In the genomic region with DNA sequence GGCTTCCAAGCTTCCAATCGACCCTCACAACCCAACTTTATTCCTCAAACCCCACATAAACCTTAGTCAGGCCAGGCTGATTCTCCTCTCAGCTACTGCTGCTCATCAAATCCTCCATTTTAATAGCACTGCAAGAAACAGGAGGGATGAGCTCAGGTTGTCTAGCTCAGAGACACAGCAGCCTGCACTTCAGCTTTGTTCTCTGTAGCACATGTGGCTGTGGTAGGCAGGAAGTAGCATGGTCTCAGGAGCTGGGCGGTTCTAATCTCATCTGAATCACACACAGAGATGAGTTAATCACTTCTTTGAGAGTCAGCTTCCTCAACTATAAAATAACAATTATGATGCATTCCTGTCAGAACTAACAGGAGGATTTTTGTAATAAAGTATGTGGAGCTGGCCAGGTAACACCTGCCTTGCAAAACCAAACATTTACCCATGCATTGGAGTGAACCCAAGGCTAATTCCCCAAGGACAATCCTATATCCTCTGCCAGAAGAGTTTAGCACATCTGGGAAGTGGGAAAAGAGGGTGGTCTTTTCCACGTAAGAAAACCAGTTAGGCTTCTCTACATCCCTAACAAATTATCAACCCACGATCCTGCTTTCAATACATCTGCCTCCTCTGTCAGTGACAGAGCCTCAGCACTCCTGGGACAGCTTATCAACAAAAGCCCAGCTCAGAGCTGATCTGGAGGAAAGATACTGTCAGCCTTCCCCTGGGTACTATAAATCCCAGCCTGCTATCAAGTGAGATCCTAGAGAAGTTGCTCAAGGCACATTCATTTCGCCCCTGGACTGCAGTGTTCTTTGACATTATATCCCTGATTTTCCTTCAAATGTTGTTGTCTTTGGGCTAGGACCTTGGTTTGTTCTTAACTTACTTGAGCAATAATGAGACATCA, we compare ENCODE assay signal across 1 cellular context.
TF ChIP-seq lines count a peak whose summit lies in the region.

No MANE protein-coding gene starts in this region.

TF ChIP-seq in SK-N-SH treated with all-trans-retinoic acid at 6 μM for 48 hours, 23 proteins besides CTCF, POLR2A, EP300 and RAD21 (continued from another document):
- TF ChIP-seq, protein P1, sequence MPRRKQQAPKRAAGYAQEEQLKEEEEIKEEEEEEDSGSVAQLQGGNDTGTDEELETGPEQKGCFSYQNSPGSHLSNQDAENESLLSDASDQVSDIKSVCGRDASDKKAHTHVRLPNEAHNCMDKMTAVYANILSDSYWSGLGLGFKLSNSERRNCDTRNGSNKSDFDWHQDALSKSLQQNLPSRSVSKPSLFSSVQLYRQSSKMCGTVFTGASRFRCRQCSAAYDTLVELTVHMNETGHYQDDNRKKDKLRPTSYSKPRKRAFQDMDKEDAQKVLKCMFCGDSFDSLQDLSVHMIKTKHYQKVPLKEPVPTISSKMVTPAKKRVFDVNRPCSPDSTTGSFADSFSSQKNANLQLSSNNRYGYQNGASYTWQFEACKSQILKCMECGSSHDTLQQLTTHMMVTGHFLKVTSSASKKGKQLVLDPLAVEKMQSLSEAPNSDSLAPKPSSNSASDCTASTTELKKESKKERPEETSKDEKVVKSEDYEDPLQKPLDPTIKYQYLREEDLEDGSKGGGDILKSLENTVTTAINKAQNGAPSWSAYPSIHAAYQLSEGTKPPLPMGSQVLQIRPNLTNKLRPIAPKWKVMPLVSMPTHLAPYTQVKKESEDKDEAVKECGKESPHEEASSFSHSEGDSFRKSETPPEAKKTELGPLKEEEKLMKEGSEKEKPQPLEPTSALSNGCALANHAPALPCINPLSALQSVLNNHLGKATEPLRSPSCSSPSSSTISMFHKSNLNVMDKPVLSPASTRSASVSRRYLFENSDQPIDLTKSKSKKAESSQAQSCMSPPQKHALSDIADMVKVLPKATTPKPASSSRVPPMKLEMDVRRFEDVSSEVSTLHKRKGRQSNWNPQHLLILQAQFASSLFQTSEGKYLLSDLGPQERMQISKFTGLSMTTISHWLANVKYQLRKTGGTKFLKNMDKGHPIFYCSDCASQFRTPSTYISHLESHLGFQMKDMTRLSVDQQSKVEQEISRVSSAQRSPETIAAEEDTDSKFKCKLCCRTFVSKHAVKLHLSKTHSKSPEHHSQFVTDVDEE (CRISPR knock-in tag; IDR thresholded peaks at IDR 0.05): peak; percentile 74
- no peak for TF ChIP-seq ZNF565 (CRISPR knock-in tag; conservative IDR thresholded peaks at IDR 0.05; ENCODE audit: low read depth)
TF ChIP-seq in SK-N-SH treated with all-trans-retinoic acid at 6 μM for 48 hours: peak in this region for 2.
